In genomic region chr11:116579857-116580727, GRCh38 we compare ENCODE assay signal across 9 cellular contexts.
DNase-seq lines count a peak whose midpoint lies in the region; ATAC-seq, FAIRE-seq and TF ChIP-seq lines count a peak whose summit lies in the region.
"Had no signal": no experiment of that assay in that cellular context is flagged by ENCODE, and none has a peak within 500 bp of the region (broad histone marks: within the 10 kb centered on the region; RNA-seq: fewer than 3 reads in every experiment).

No MANE protein-coding gene starts in this region.

- H2BK15ac ChIP-seq in H1 (ENCODE audit: low read length) = no peak overlapping the region; the same call in 1 of the 2 replicates

- H2BK5ac ChIP-seq in H1 (ENCODE audit: low read depth, low read length) = no peak overlapping the region

- no peak overlapping the region for H3K27ac Mint-ChIP-seq in T-helper 2 cell treated with Interferon-gamma antibody and Interleukin-4, amounts not matched to agents 5 μg/mL and 100 μg/mL, for 36 hours
- H3K27ac Mint-ChIP-seq: CD8-positive, alpha-beta T cell had no signal

- no peak overlapping the region for H3K4me3 Mint-ChIP-seq in T-helper 2 cell treated with Interferon-gamma antibody and Interleukin-4, amounts not matched to agents 5 μg/mL and 100 μg/mL, for 36 hours
- H3K4me3 Mint-ChIP-seq: CD8-positive, alpha-beta T cell had no signal

- WGBS in H1 (ENCODE audit: extremely low coverage in 1 of 2, insufficient coverage in 1 of 2, insufficient read length in 1 of 2, insufficient replicate concordance in 2 of 2, low coverage in 1 of 2, low lambda C conversion rate in 2 of 2, missing lambda C conversion rate in 1 of 2), 2 experiments = 2% methylated on average over 74 of the region's 76 CpGs; no CpG with 5 or more reads in 1 of the 2 experiments

- H3K27ac ChIP-seq in HUES6 (ENCODE audit: low read depth, low read length) (peak overlapping the region; percentile 51; the same call in 1 of the 2 replicates), H1 (ENCODE audit: low read depth, low read length) (no peak overlapping the region), neural cell (ENCODE audit: low read length) (no peak overlapping the region)

- H3K79me1 ChIP-seq in H1 (ENCODE audit: low read depth, low read length) = no peaks in the 10 kb centered on the region

- peak overlapping the region; percentile 75; the same call in 1 of the 2 replicates for H3K18ac ChIP-seq in H1 (ENCODE audit: extremely low read depth, low read length)

- H2BK20ac ChIP-seq in H1 (ENCODE audit: low read length) = no peak overlapping the region

- TF ChIP-seq RAD21 in H1 (IDR thresholded peaks at IDR 0.05 in 1 of 2, conservative IDR thresholded peaks at IDR 0.05 in 1 of 2; ENCODE audit: low read depth in 2 of 2, low read length in 2 of 2) (no peak), neural cell (conservative IDR thresholded peaks at IDR 0.05) (no peak)

- no peak overlapping the region; the same call in 1 of the 2 replicates for H4K8ac ChIP-seq in H1 (ENCODE audit: extremely low read depth, insufficient read depth, low read length)

- TF ChIP-seq CTCF in H1 (IDR thresholded peaks at IDR 0.05; ENCODE audit: control extremely low read depth in 1 of 3, insufficient read depth in 1 of 3, low read depth in 1 of 3, low read length in 3 of 3) (no peak), neural cell (IDR thresholded peaks at IDR 0.05; ENCODE audit: poor library complexity, severe bottlenecking) (no peak)

- no peak overlapping the region for H2BK120ac ChIP-seq in H1 (replicated peaks; ENCODE audit: low read depth, low read length)

- no peak overlapping the region for H3K4ac ChIP-seq in H1 (replicated peaks; ENCODE audit: insufficient read length, low read depth, low read length)

- POLR2A ChIA-PET in H1 (lab: Charles Lee; ENCODE audit: partially characterized antibody) = interaction anchor here (0.8 to 1.3 kb wide), 3 partner anchors 74 to 328 kb away, joined by 3 to 4 read pairs (median 3); no protein-coding TSS in a partner anchor

- H3F3A ChIP-seq in neural cell (ENCODE audit: insufficient read depth, low read length, poor library complexity, severe bottlenecking) = no peaks in the 10 kb centered on the region

- H3K9me2 ChIP-seq in neural cell (ENCODE audit: insufficient read depth, low read length) = no peaks in the 10 kb centered on the region

- TF ChIP-seq EP300 in H1 (IDR thresholded peaks at IDR 0.05; ENCODE audit: borderline replicate concordance in 1 of 2, low read depth in 2 of 2, low read length in 2 of 2) (no peak), neural cell (conservative IDR thresholded peaks at IDR 0.05; ENCODE audit: poor library complexity, severe bottlenecking) (no peak)

- no peak for FAIRE-seq in H1 (lab: Jason Lieb, UNC)

- H3K9me3 Mint-ChIP-seq in T-helper 2 cell treated with Interferon-gamma antibody and Interleukin-4, amounts not matched to agents 5 μg/mL and 100 μg/mL, for 36 hours = no peaks in the 10 kb centered on the region
- H3K9me3 Mint-ChIP-seq: CD8-positive, alpha-beta T cell had no signal

- CTCF ChIA-PET in H1 (lab: Charles Lee; ENCODE audit: partially characterized antibody) = interaction anchor here (0.6 to 3.0 kb wide), 19 partner anchors 12 to 622 kb away, joined by 3 to 25 read pairs (median 4); no protein-coding TSS in a partner anchor

- H4K91ac ChIP-seq in H1 (replicated peaks; ENCODE audit: insufficient read length, low read length) = no peak overlapping the region

- H3K56ac ChIP-seq in H1 (replicated peaks; ENCODE audit: insufficient read length, low read depth, low read length) = no peak overlapping the region

- H2BK12ac ChIP-seq in H1 (ENCODE audit: low read depth, low read length) = peak overlapping the region; percentile 52

- H3K4me1 Mint-ChIP-seq in T-helper 2 cell treated with Interferon-gamma antibody and Interleukin-4, amounts not matched to agents 5 μg/mL and 100 μg/mL, for 36 hours (ENCODE audit: low read depth) = no peaks in the 10 kb centered on the region

- H3K4me1 ChIP-seq in ES-I3 (ENCODE audit: insufficient read depth, low read length) = peaks cover 14% of the 10 kb centered on the region; the same call in 1 of the 2 replicates
- H3K4me1 ChIP-seq in HUES6 (ENCODE audit: control insufficient read depth, insufficient read depth, low read length) = peaks cover 36% of the 10 kb centered on the region
- peaks cover 18 to 28% (median 21%) of the 10 kb centered on the region in 4 experiments for H3K4me1 ChIP-seq in H1 (replicated peaks in 1 of 4; ENCODE audit: control insufficient read depth in 3 of 4, insufficient read depth in 4 of 4, low read length in 3 of 4)

- no peak for TF ChIP-seq POLR2A in H1 (IDR thresholded peaks at IDR 0.05; ENCODE audit: control extremely low read depth in 1 of 2, low read depth in 2 of 2, low read length in 2 of 2)

- H3K23ac ChIP-seq in H1 (ENCODE audit: insufficient read length) = no peak overlapping the region

- peaks cover 62% of the 10 kb centered on the region for H3K27me3 Mint-ChIP-seq in T-helper 2 cell treated with Interferon-gamma antibody and Interleukin-4, amounts not matched to agents 5 μg/mL and 100 μg/mL, for 36 hours (ENCODE audit: low read depth)

- no peak overlapping the region for H2AK5ac ChIP-seq in H1 (ENCODE audit: low read depth, low read length)

- no peak overlapping the region for H3K14ac ChIP-seq in H1 (ENCODE audit: insufficient read length)

- H4K20me1 ChIP-seq in H1 (replicated peaks in 1 of 2; ENCODE audit: control insufficient read depth in 1 of 2, insufficient read depth in 2 of 2, low read length in 2 of 2) = peaks cover 2 to 7% of the 10 kb centered on the region in 2 experiments
- no peaks in the 10 kb centered on the region for H4K20me1 ChIP-seq in neural cell (ENCODE audit: insufficient read depth)

- H3K4me2 ChIP-seq in H1 (ENCODE audit: insufficient read depth in 1 of 2, low read depth in 2 of 2, low read length in 2 of 2) (peak overlapping the region; percentile 79 to 95), neural cell (ENCODE audit: low read length) (peak overlapping the region; percentile 75)

- H3K27me3 ChIP-seq in HUES6 (ENCODE audit: control insufficient read depth, insufficient read depth, low read length) (peaks cover 89% of the 10 kb centered on the region), H1 (replicated peaks in 1 of 4; ENCODE audit: control insufficient read depth in 3 of 4, extremely low read depth in 1 of 4, insufficient read depth in 3 of 4, low read length in 3 of 4) (peaks cover 57 to 89% (median 80%) of the 10 kb centered on the region in 4 experiments), neural cell (ENCODE audit: insufficient read depth, low read depth, low read length) (peaks cover 68% of the 10 kb centered on the region)

- H2AFZ ChIP-seq in H1 (ENCODE audit: low read length) = no peak overlapping the region
- no peak overlapping the region for H2AFZ ChIP-seq in neural cell (ENCODE audit: low read depth, low read length)

- H4K5ac ChIP-seq in H1 (ENCODE audit: insufficient read length, low read depth, low read length) = no peak overlapping the region

- H3K36me3 Mint-ChIP-seq in T-helper 2 cell treated with Interferon-gamma antibody and Interleukin-4, amounts not matched to agents 5 μg/mL and 100 μg/mL, for 36 hours (ENCODE audit: low read depth) = no peaks in the 10 kb centered on the region
- H3K36me3 Mint-ChIP-seq: CD8-positive, alpha-beta T cell had no signal

- no peaks in the 10 kb centered on the region for H3K9me3 ChIP-seq in ES-I3 (ENCODE audit: control insufficient read depth, insufficient read depth, low read length)
- H3K9me3 ChIP-seq in HUES6 (ENCODE audit: control insufficient read depth, insufficient read depth, low read depth, low read length) = no peaks in the 10 kb centered on the region
- H3K9me3 ChIP-seq in H1 (ENCODE audit: insufficient read depth in 2 of 2, low read depth in 1 of 2, low read length in 1 of 2) = no peaks in the 10 kb centered on the region
- H3K9me3 ChIP-seq in neural cell (ENCODE audit: low read length) = no peaks in the 10 kb centered on the region

- ATAC-seq in GM21576 (IDR thresholded peaks at IDR 0.05; ENCODE audit: unreplicated experiment) = no peak
- ATAC-seq: CD8-positive, alpha-beta T cell had no signal

- peaks cover 13% of the 10 kb centered on the region; the same call in 1 of the 2 replicates for H3K23me2 ChIP-seq in H1 (ENCODE audit: low read depth, low read length)

- H3K79me2 ChIP-seq in H1 (ENCODE audit: control insufficient read depth in 1 of 2, insufficient read depth in 2 of 2, low read length in 2 of 2) (no peaks in the 10 kb centered on the region), neural cell (replicated peaks; ENCODE audit: insufficient read depth, low read length) (no peaks in the 10 kb centered on the region)

- H3K36me3 ChIP-seq in ES-I3 (ENCODE audit: insufficient read depth, low read length) (no peaks in the 10 kb centered on the region), HUES6 (ENCODE audit: control insufficient read depth, insufficient read depth, low read length) (no peaks in the 10 kb centered on the region), H1 (ENCODE audit: control insufficient read depth in 2 of 4, insufficient read depth in 4 of 4, low read length in 3 of 4) (no peaks in the 10 kb centered on the region), neural cell (ENCODE audit: insufficient read depth, low read length) (no peaks in the 10 kb centered on the region)

- H3K9ac ChIP-seq in ES-I3 (ENCODE audit: low read depth, low read length) (peak overlapping the region; percentile 61), HUES6 (ENCODE audit: low read length) (peak overlapping the region; percentile 77), H1 (replicated peaks in 1 of 4; ENCODE audit: extremely low read depth in 1 of 4, low read depth in 3 of 4, low read length in 3 of 4) (peak overlapping the region in 1 of 4 experiments; percentile 39; a peak in 2 of 7 replicates), neural cell (ENCODE audit: low read length) (peak overlapping the region; percentile 26)

- DNase-seq in H1 (ENCODE audit: low read depth in 1 of 2, low spot score in 2 of 2) = peak in 1 of 2 experiments; percentile 69
- DNase-seq in activated effector memory CD4-positive, alpha-beta T cell treated with Interleukin-2 at 50 U/mL for 16 hours = no peak
- DNase-seq in T-helper 2 cell treated with Interferon-gamma antibody and Interleukin-4, amounts not matched to agents 5 μg/mL and 100 μg/mL, for 36 hours (ENCODE audit: low spot score) = no peak
- DNase-seq: CD8-positive, alpha-beta T cell; KG1 had no signal

- H3K4me3 ChIP-seq in HUES6 (ENCODE audit: low read depth, low read length) (peak overlapping the region; percentile 60), H1 (ENCODE audit: extremely low read depth in 1 of 4, insufficient read depth in 2 of 4, low read depth in 3 of 4, low read length in 4 of 4) (peak overlapping the region; percentile 26 to 55 (median 39); a peak in 6 of 8 replicates), neural cell (ENCODE audit: low read length) (peak overlapping the region; percentile 65)

TF ChIP-seq in H1, 55 proteins besides CTCF, POLR2A, EP300 and RAD21 (continues in another document):
- no peak for TF ChIP-seq HDAC2 (IDR thresholded peaks at IDR 0.05; ENCODE audit: borderline replicate concordance in 1 of 2, low read depth in 2 of 2, low read length in 2 of 2)
- no peak for TF ChIP-seq TAF1 (IDR thresholded peaks at IDR 0.05; ENCODE audit: low read depth, low read length)

TF ChIP-seq in neural cell, 6 proteins besides CTCF, POLR2A, EP300 and RAD21:
- no peak for TF ChIP-seq POLR2AphosphoS5 (IDR thresholded peaks at IDR 0.05)
